Comparison of ENCODE assay signal across 24 cellular contexts in the genomic region with DNA sequence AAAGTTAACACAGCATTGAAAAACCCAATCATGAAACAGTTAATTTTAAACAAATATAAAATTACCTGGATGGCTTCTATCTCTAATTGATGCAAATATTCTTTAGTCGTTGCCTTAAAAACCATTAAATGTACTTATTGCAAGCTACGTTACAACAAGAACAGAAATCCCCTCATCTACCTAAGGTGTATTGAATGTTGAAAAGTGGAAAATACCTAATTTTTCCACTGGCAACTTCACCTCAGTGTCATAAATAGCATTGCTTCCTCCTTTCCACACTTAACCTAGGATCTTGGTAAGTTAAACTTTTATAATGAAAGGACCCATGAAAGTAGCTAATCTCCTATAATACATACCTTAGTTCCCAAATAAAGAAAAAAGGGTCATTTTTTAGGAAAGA. TPM values are rescaled to one million over a fixed set of nuclear protein-coding genes. Genes with fewer than 3 reads are reported as not detected.
DNase-seq lines count a peak whose midpoint lies in the region; ATAC-seq and TF ChIP-seq lines count a peak whose summit lies in the region.
"Had no signal": no experiment of that assay in that cellular context is flagged by ENCODE, and none has a peak within 500 bp of the region (broad histone marks: within the 10 kb centered on the region; RNA-seq: fewer than 3 reads in every experiment).

No MANE protein-coding gene starts in this region.

- DNase-seq in GM23248 (no peak), Panc1 (ENCODE audit: low read depth, low spot score) (no peak), mammary epithelial cell (peak; percentile 64), foreskin keratinocyte (peak in 1 of 2 donors; percentile 57), lower leg skin (ENCODE audit: low spot score in 2 of 2) (no peak), sigmoid colon (no peak), lower lobe of right lung (no peak)
- DNase-seq in activated CD8-positive, alpha-beta memory T cell treated with anti-CD3 and anti-CD28 coated beads, Interleukin-2, amount 50 U/mL, for 4 hours: no peak
- DNase-seq: AML-193; Caco-2; CD4-positive, alpha-beta memory T cell; DMS 273 treated with DMSO at 0.1 percent for 48 hours; DMS79; GF-D8; KG1; NCI-H1048; NCI-H1417; NCI-H1694; NCI-H2029 treated with DMSO at 0.1 percent for 48 hours; NCI-H2227 treated with DMSO at 0.1 percent for 48 hours; NCI-H526 treated with DMSO at 0.1 percent for 48 hours; Peyer's patch; SK-N-SH had no signal

- ATAC-seq in Panc1 (no peak), foreskin keratinocyte (no peak), lower lobe of right lung (no peak)

- H2AFZ ChIP-seq in GM23248 (no peak overlapping the region), mammary epithelial cell (ENCODE audit: low read depth, low read length) (no peak overlapping the region)

- H3K27me3 ChIP-seq in GM23248 (replicated peaks; ENCODE audit: insufficient read depth) (no peaks in the 10 kb centered on the region), Panc1 (ENCODE audit: control insufficient read depth, insufficient read depth, low read length) (no peaks in the 10 kb centered on the region), mammary epithelial cell (ENCODE audit: insufficient read depth, low read length) (no peaks in the 10 kb centered on the region), foreskin keratinocyte (no peaks in the 10 kb centered on the region), sigmoid colon (no peaks in the 10 kb centered on the region), lower lobe of right lung (ENCODE audit: low read depth) (no peaks in the 10 kb centered on the region)
- H3K27me3 ChIP-seq: BLaER1 treated with 17β-estradiol and CSF1 and Interleukin-3, amounts not matched to agents 10 nM and 100 nM; Peyer's patch had no signal

- no peaks in the 10 kb centered on the region for H3K9me2 ChIP-seq in GM23248 (ENCODE audit: insufficient read depth)
- H3K9me2 ChIP-seq: SK-N-SH had no signal

- H3K36me3 ChIP-seq in GM23248 (ENCODE audit: low read depth) (peaks cover 26% of the 10 kb centered on the region), Panc1 (ENCODE audit: control insufficient read depth, insufficient read depth, low read length) (peaks cover 20% of the 10 kb centered on the region), mammary epithelial cell (ENCODE audit: insufficient read depth, low read length) (peaks cover 19% of the 10 kb centered on the region), sigmoid colon (peaks cover 0 to 5% (median 0%) of the 10 kb centered on the region in 4 donors), lower lobe of right lung (peaks cover 26% of the 10 kb centered on the region)

- TF ChIP-seq POLR2A in lower leg skin (IDR thresholded peaks at IDR 0.05): no peak
- no peak for TF ChIP-seq POLR2A in sigmoid colon (IDR thresholded peaks at IDR 0.05)

- 96 to 97% methylated on average over 2 of the region's 2 CpGs for WGBS in GM23248 (ENCODE audit: low coverage in 1 of 2, low lambda C conversion rate in 2 of 2, missing lambda C conversion rate in 2 of 2), 2 experiments
- WGBS in mammary epithelial cell (ENCODE audit: low coverage, missing lambda C conversion rate): 50% methylated on average over 2 of the region's 2 CpGs
- WGBS in lower leg skin, 2 donors: 74 to 83% methylated on average over 2 of the region's 2 CpGs
- WGBS in sigmoid colon, 2 donors: 89% methylated on average over 2 of the region's 2 CpGs

- CTCF ChIA-PET in Panc1 (lab: Charles Lee): no interaction called here
- CTCF ChIA-PET in mammary epithelial cell (lab: Charles Lee; ENCODE audit: low non-redundant PET): no interaction called here

- in situ Hi-C loops in GM23248 (cut with MboI) (no loop called here), Panc1 (cut with HindIII; ENCODE audit: low pct_unique_long_range_greater_than_20kb, low sequenced_read_pairs) (no loop called here), mammary epithelial cell (cut with MboI; ENCODE audit: low sequenced_read_pairs in 2 of 2) (loop anchor here (5.0 to 10.0 kb wide), 2 partner anchors 67 to 144 kb away; a partner anchor contains a TSS)

- no peak for TF ChIP-seq EP300 in sigmoid colon (IDR thresholded peaks at IDR 0.05)

- H3K4me1 ChIP-seq in GM23248 (ENCODE audit: insufficient read depth) (peaks cover 18% of the 10 kb centered on the region), Panc1 (ENCODE audit: control insufficient read depth, insufficient read depth, low read length) (peaks cover 27% of the 10 kb centered on the region), mammary epithelial cell (ENCODE audit: insufficient read depth, low read length) (peaks cover 4% of the 10 kb centered on the region), foreskin keratinocyte (no peaks in the 10 kb centered on the region), sigmoid colon (peaks cover 0 to 21% (median 9%) of the 10 kb centered on the region in 4 donors), lower lobe of right lung (peaks cover 16% of the 10 kb centered on the region)

- H3K27ac ChIP-seq in GM23248 (peak overlapping the region; percentile 97; the same call in 1 of the 2 replicates), Panc1 (ENCODE audit: low read length) (peak overlapping the region; percentile 59; the same call in 1 of the 2 replicates), mammary epithelial cell (ENCODE audit: insufficient read depth, low read depth, low read length) (no peak overlapping the region), foreskin keratinocyte (peak overlapping the region; percentile 6), sigmoid colon (no peak overlapping the region), lower lobe of right lung (no peak overlapping the region)
- H3K27ac ChIP-seq: BLaER1 treated with 17β-estradiol and CSF1 and Interleukin-3, amounts not matched to agents 10 nM and 100 nM; Peyer's patch had no signal

- H3K9me3 ChIP-seq in GM23248 (ENCODE audit: low read depth): no peaks in the 10 kb centered on the region
- no peaks in the 10 kb centered on the region for H3K9me3 ChIP-seq in Panc1 (ENCODE audit: control insufficient read depth, insufficient read depth, low read depth, low read length)
- H3K9me3 ChIP-seq in mammary epithelial cell (replicated peaks; ENCODE audit: insufficient read depth, low read length): no peaks in the 10 kb centered on the region
- no peaks in the 10 kb centered on the region for H3K9me3 ChIP-seq in sigmoid colon
- no peaks in the 10 kb centered on the region for H3K9me3 ChIP-seq in lower lobe of right lung
- H3K9me3 ChIP-seq: BLaER1 treated with 17β-estradiol and CSF1 and Interleukin-3, amounts not matched to agents 10 nM and 100 nM; Caco-2; Peyer's patch; SK-N-SH had no signal

- H3F3A ChIP-seq in GM23248 (ENCODE audit: insufficient read depth): peaks cover 60% of the 10 kb centered on the region

- intact Hi-C loops in Panc1 (cut with micrococcal nuclease; ENCODE audit: unreplicated experiment): loop anchor here (5.0 kb wide), 1 partner anchor 67 kb away; no protein-coding TSS in a partner anchor
- intact Hi-C loops in mammary epithelial cell (cut with micrococcal nuclease): loop anchor here (10.0 kb wide), 1 partner anchor 424 kb away; no protein-coding TSS in a partner anchor
- intact Hi-C loops in lower leg skin (cut with DNase I; ENCODE audit: low total_unique reads): no loop called here
- intact Hi-C loops in sigmoid colon (cut with DNase I): no loop called here
- intact Hi-C loops in lower lobe of right lung (cut with DNase I): no loop called here

- H3K4me2 ChIP-seq in GM23248 (ENCODE audit: unreplicated experiment): no peak overlapping the region
- H3K4me2 ChIP-seq in mammary epithelial cell (ENCODE audit: insufficient read depth, low read depth, low read length): no peak overlapping the region
- H3K4me2 ChIP-seq: BLaER1 treated with 17β-estradiol and CSF1 and Interleukin-3, amounts not matched to agents 10 nM and 100 nM; SK-N-SH had no signal

- POLR2A ChIA-PET in Panc1 (lab: Charles Lee): no interaction called here

- H3K9ac ChIP-seq in GM23248 (no peak overlapping the region), mammary epithelial cell (ENCODE audit: insufficient read depth, low read length) (no peak overlapping the region)
- H3K9ac ChIP-seq: BLaER1 treated with 17β-estradiol and CSF1 and Interleukin-3, amounts not matched to agents 10 nM and 100 nM; SK-N-SH had no signal

- BruUV-seq in Panc1 (replicated peaks; lab: Mats Ljungman, UMichigan): no TSS peak
- no TSS peak for BruUV-seq in mammary epithelial cell (replicated peaks; lab: Mats Ljungman, UMichigan)

- dilution Hi-C loops in mammary epithelial cell (cut with HindIII; ENCODE audit: low sequenced_read_pairs): loop anchor here (5.0 kb wide), 1 partner anchor 37 kb away; no protein-coding TSS in a partner anchor

- H3K4me3 ChIP-seq in GM23248 (no peak overlapping the region), Panc1 (ENCODE audit: low read depth in 2 of 2, low read length in 2 of 2) (no peak overlapping the region), mammary epithelial cell (replicated peaks in 1 of 3; ENCODE audit: insufficient read depth in 1 of 3, low read depth in 2 of 3, low read length in 3 of 3) (no peak overlapping the region), lower leg skin (ENCODE audit: low read depth, poor library complexity, severe bottlenecking) (no peak overlapping the region), sigmoid colon (no peak overlapping the region), lower lobe of right lung (no peak overlapping the region)
- H3K4me3 ChIP-seq: BLaER1 treated with 17β-estradiol and CSF1 and Interleukin-3, amounts not matched to agents 10 nM and 100 nM; Peyer's patch had no signal

- TF ChIP-seq CTCF in Panc1 (IDR thresholded peaks at IDR 0.05) (no peak), mammary epithelial cell (conservative IDR thresholded peaks at IDR 0.05 in 1 of 2, IDR thresholded peaks at IDR 0.05 in 1 of 2; ENCODE audit: extremely low read depth in 1 of 2, insufficient read depth in 1 of 2, low read depth in 1 of 2, low read length in 2 of 2) (no peak), foreskin keratinocyte (conservative IDR thresholded peaks at IDR 0.05) (no peak), lower leg skin (IDR thresholded peaks at IDR 0.05) (no peak), sigmoid colon (IDR thresholded peaks at IDR 0.05) (no peak), lower lobe of right lung (IDR thresholded peaks at IDR 0.05) (no peak)

- peaks cover 30% of the 10 kb centered on the region for H3K79me2 ChIP-seq in GM23248 (ENCODE audit: insufficient read depth)
- H3K79me2 ChIP-seq in mammary epithelial cell (ENCODE audit: insufficient read depth, low read length): peaks cover 31% of the 10 kb centered on the region

- H4K20me1 ChIP-seq in GM23248 (ENCODE audit: insufficient read depth) (no peaks in the 10 kb centered on the region), mammary epithelial cell (ENCODE audit: insufficient read depth, low read length) (no peaks in the 10 kb centered on the region)

RNA-seq across cellular contexts. Expression of a gene that starts 5.4 kb away (rescaled TPM):
- 59.4 and 72.8 TPM in 2 replicates for total RNA-seq in GM23248 (2014; rRNA removed; shearing (Covaris generic))
- 111 and 115 TPM in 2 replicates for polyA plus RNA-seq in GM23248 (2016; fragmentation: Nextera tagmentation; extraction: Ambion mirVana)
- total RNA-seq in Panc1 (2021; ENCODE audit: unreplicated experiment): 106 TPM
- 91.6 TPM for polyA plus RNA-seq in Panc1 (2012; ENCODE audit: insufficient read length)
- 100 to 1,000 TPM; 119 to 371 TPM for total RNA-seq in mammary epithelial cell
- polyA plus RNA-seq in mammary epithelial cell: 75.5 TPM
- polyA minus RNA-seq in mammary epithelial cell: 27.2 TPM
- 99.9 and 107 TPM in 2 replicates for total RNA-seq in foreskin keratinocyte
- 115 and 131 TPM in 2 replicates for polyA plus RNA-seq in foreskin keratinocyte
- total RNA-seq in lower leg skin: 10 to 100 TPM; 25.2 to 44.4 (median 29.0) TPM
- total RNA-seq in sigmoid colon: 10 to 100 TPM; 16.9 to 23.6 (median 19.7) TPM
- polyA plus RNA-seq in sigmoid colon: 10 to 100 TPM; 33.3 to 60.8 (median 49.9) TPM
- total RNA-seq in lower lobe of right lung: 13.6 TPM

Comparison
In these comparisons a context has a peak if more than half of its experiments do, and no peak if none do; other contexts are left out.
1. H3K27ac ChIP-seq: peak in GM23248 (single experiment), Panc1 (single experiment) and foreskin keratinocyte (single experiment); none in mammary epithelial cell (single experiment), sigmoid colon (0 of 4) and lower lobe of right lung (single experiment).
2. in situ Hi-C loops: an anchor here in mammary epithelial cell (5.0 to 10.0 kb wide); none called in GM23248 and Panc1.
3. intact Hi-C loops: an anchor here in Panc1 (5.0 kb wide) and mammary epithelial cell (10.0 kb wide); none called in lower leg skin, sigmoid colon and lower lobe of right lung.